Comparison of ENCODE assay signal across 14 cellular contexts in the genomic region with DNA sequence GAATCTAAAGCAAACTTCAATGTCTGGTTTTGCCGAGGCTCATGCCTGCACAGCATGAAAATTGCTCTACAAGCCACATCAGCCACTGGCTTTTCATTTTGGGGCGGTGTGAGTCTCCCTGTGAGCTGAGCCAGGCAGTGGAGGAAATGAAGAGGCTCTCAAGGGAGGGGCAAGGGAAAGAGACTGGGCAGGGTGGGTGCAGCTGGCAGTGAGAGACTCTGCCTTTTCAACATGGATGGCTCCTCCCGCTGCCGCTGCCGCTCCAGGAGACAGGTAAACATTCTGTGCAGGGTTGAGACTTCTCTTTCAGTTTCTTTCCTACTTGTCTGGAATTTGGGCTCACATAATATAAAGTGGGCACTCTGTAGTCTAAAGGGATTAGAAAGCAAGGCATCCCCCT. TPM values are rescaled to one million over a fixed set of nuclear protein-coding genes. Genes with fewer than 3 reads are reported as not detected.
A peak's percentile ranks its signal among the peaks of the same experiment; 100 is the strongest.
DNase-seq lines count a peak whose midpoint lies in the region; ATAC-seq, FAIRE-seq and TF ChIP-seq lines count a peak whose summit lies in the region.
"Had no signal": no experiment of that assay in that cellular context is flagged by ENCODE, and none has a peak within 500 bp of the region (broad histone marks: within the 10 kb centered on the region; RNA-seq: fewer than 3 reads in every experiment).

No MANE protein-coding gene starts in this region.

- intact Hi-C loops in upper lobe of right lung (cut with DNase I), result no loop called here

- no peak for DNase-seq in activated T-cell treated with anti-CD3 and anti-CD28 coated beads, Interleukin-2, amount 50 U/mL, for 4 hours
- no peak for DNase-seq in activated T-cell treated with anti-CD3 and anti-CD28 coated beads, Interleukin-2, amount 50 U/mL, for 48 hours
- DNase-seq in NCI-H2196 (lab: John Stamatoyannopoulos, UW; ENCODE audit: unreplicated experiment) (peak; percentile 29), H1 (ENCODE audit: low read depth in 1 of 2, low spot score in 2 of 2) (peak in 1 of 2 experiments; percentile 41), upper lobe of right lung (no peak), Ammon's horn (ENCODE audit: low spot score) (no peak), coronary artery (ENCODE audit: low spot score) (no peak), COLO668 (lab: John Stamatoyannopoulos, UW; ENCODE audit: unreplicated experiment) (no peak)
- DNase-seq: activated CD4-positive, alpha-beta T cell treated with anti-CD3 and anti-CD28 coated beads for 1 hour; stimulated activated CD4-positive, alpha-beta T cell treated with anti-CD3 and anti-CD28 coated beads, Interleukin-4, amount 100 ng/mL, for 24 hours had no signal

- peak in 1 of 2 donors; percentile 36 for ATAC-seq in activated T-cell treated with anti-CD3 and anti-CD28 coated beads, Interleukin-2, amount 50 U/mL, for 4 hours
- peak; percentile 41 for ATAC-seq in upper lobe of right lung
- ATAC-seq: K562 had no signal

- H2BK15ac ChIP-seq in H1 (ENCODE audit: low read length), result no peak overlapping the region

- no peak overlapping the region for H3K4me3 ChIP-seq in H1 (ENCODE audit: extremely low read depth in 1 of 4, insufficient read depth in 2 of 4, low read depth in 3 of 4, low read length in 4 of 4)
- no peak overlapping the region for H3K4me3 ChIP-seq in upper lobe of right lung
- H3K4me3 ChIP-seq in coronary artery, result no peak overlapping the region
- H3K4me3 ChIP-seq: K562 had no signal

- H3K27ac ChIP-seq in H1 (ENCODE audit: low read depth, low read length) (no peak overlapping the region), upper lobe of right lung (no peak overlapping the region), coronary artery (no peak overlapping the region)
- H3K27ac ChIP-seq: RWPE1 had no signal

- H2BK120ac ChIP-seq in H1 (replicated peaks; ENCODE audit: low read depth, low read length), result no peak overlapping the region

- H3K56ac ChIP-seq in H1 (replicated peaks; ENCODE audit: insufficient read length, low read depth, low read length), result no peak overlapping the region

- H3K9me3 ChIP-seq in H1 (ENCODE audit: insufficient read depth in 2 of 2, low read depth in 1 of 2, low read length in 1 of 2), result no peaks in the 10 kb centered on the region
- H3K9me3 ChIP-seq in upper lobe of right lung, result no peaks in the 10 kb centered on the region

- POLR2A ChIA-PET in H1 (lab: Charles Lee; ENCODE audit: partially characterized antibody), result no interaction called here

- H3K14ac ChIP-seq in H1 (ENCODE audit: insufficient read length), result no peak overlapping the region

- WGBS in H1 (ENCODE audit: extremely low coverage in 1 of 2, insufficient coverage in 1 of 2, insufficient read length in 1 of 2, insufficient replicate concordance in 2 of 2, low coverage in 1 of 2, low lambda C conversion rate in 2 of 2, missing lambda C conversion rate in 1 of 2), 2 experiments, result 85% methylated on average over 5 of the region's 5 CpGs; no CpG with 5 or more reads in 1 of the 2 experiments

- no peak overlapping the region for H3K4me2 ChIP-seq in H1 (ENCODE audit: insufficient read depth in 1 of 2, low read depth in 2 of 2, low read length in 2 of 2)

- no peak overlapping the region for H2AK5ac ChIP-seq in H1 (ENCODE audit: low read depth, low read length)

- H3K27me3 ChIP-seq in H1 (replicated peaks in 1 of 4; ENCODE audit: control insufficient read depth in 3 of 4, extremely low read depth in 1 of 4, insufficient read depth in 3 of 4, low read length in 3 of 4), result no peaks in the 10 kb centered on the region
- H3K27me3 ChIP-seq in upper lobe of right lung, result no peaks in the 10 kb centered on the region

- no peak overlapping the region for H2BK5ac ChIP-seq in H1 (ENCODE audit: low read depth, low read length)

- H3K23me2 ChIP-seq in H1 (ENCODE audit: low read depth, low read length), result no peaks in the 10 kb centered on the region

- H3K4me1 Mint-ChIP-seq in activated T-cell treated with anti-CD3 and anti-CD28 coated beads, Interleukin-2, amount 50 U/mL, for 4 hours (ENCODE audit: low read depth), result peaks cover 18% of the 10 kb centered on the region

- no peak overlapping the region for H3K23ac ChIP-seq in H1 (ENCODE audit: insufficient read length)

- H3K4me1 ChIP-seq in H1 (replicated peaks in 1 of 4; ENCODE audit: control insufficient read depth in 3 of 4, insufficient read depth in 4 of 4, low read length in 3 of 4), result peaks cover 2 to 8% (median 3%) of the 10 kb centered on the region in 4 experiments; a peak in 5 of 7 replicates
- peaks cover 6% of the 10 kb centered on the region for H3K4me1 ChIP-seq in upper lobe of right lung

- no peaks in the 10 kb centered on the region for H3K79me2 ChIP-seq in H1 (ENCODE audit: control insufficient read depth in 1 of 2, insufficient read depth in 2 of 2, low read length in 2 of 2)

- TF ChIP-seq RAD21 in H1 (IDR thresholded peaks at IDR 0.05 in 1 of 2, conservative IDR thresholded peaks at IDR 0.05 in 1 of 2; ENCODE audit: low read depth in 2 of 2, low read length in 2 of 2), result no peak

- H3K36me3 ChIP-seq in H1 (ENCODE audit: control insufficient read depth in 2 of 4, insufficient read depth in 4 of 4, low read length in 3 of 4) (no peaks in the 10 kb centered on the region), upper lobe of right lung (no peaks in the 10 kb centered on the region)

- no peaks in the 10 kb centered on the region for H3K79me1 ChIP-seq in H1 (ENCODE audit: low read depth, low read length)

- no peaks in the 10 kb centered on the region for H3K9me3 Mint-ChIP-seq in activated T-cell treated with anti-CD3 and anti-CD28 coated beads, Interleukin-2, amount 50 U/mL, for 4 hours
- H3K9me3 Mint-ChIP-seq: neural crest cell had no signal

- no peak for FAIRE-seq in H1 (lab: Jason Lieb, UNC)
- FAIRE-seq: endothelial cell of umbilical vein, K562 had no signal

- TF ChIP-seq EP300 in H1 (IDR thresholded peaks at IDR 0.05; ENCODE audit: borderline replicate concordance in 1 of 2, low read depth in 2 of 2, low read length in 2 of 2), result no peak

- H4K5ac ChIP-seq in H1 (ENCODE audit: insufficient read length, low read depth, low read length), result no peak overlapping the region

- H2BK20ac ChIP-seq in H1 (ENCODE audit: low read length), result no peak overlapping the region

- peak overlapping the region; percentile 48 for H3K4me3 Mint-ChIP-seq in activated T-cell treated with anti-CD3 and anti-CD28 coated beads, Interleukin-2, amount 50 U/mL, for 4 hours
- H3K4me3 Mint-ChIP-seq: neural crest cell had no signal

- H4K20me1 ChIP-seq in H1 (replicated peaks in 1 of 2; ENCODE audit: control insufficient read depth in 1 of 2, insufficient read depth in 2 of 2, low read length in 2 of 2), result no peaks in the 10 kb centered on the region

- peak overlapping the region; percentile 22; the same call in 1 of the 2 replicates for H2AFZ ChIP-seq in H1 (ENCODE audit: low read length)

- no peak for TF ChIP-seq CTCF in H1 (IDR thresholded peaks at IDR 0.05; ENCODE audit: control extremely low read depth in 1 of 3, insufficient read depth in 1 of 3, low read depth in 1 of 3, low read length in 3 of 3)
- no peak for TF ChIP-seq CTCF in upper lobe of right lung (IDR thresholded peaks at IDR 0.05)
- TF ChIP-seq CTCF in coronary artery (IDR thresholded peaks at IDR 0.05), result no peak

- no peaks in the 10 kb centered on the region for H3K36me3 Mint-ChIP-seq in activated T-cell treated with anti-CD3 and anti-CD28 coated beads, Interleukin-2, amount 50 U/mL, for 4 hours (ENCODE audit: insufficient read depth)

- H3K9ac ChIP-seq in H1 (replicated peaks in 1 of 4; ENCODE audit: extremely low read depth in 1 of 4, low read depth in 3 of 4, low read length in 3 of 4), result no peak overlapping the region

- no peaks in the 10 kb centered on the region for H3K27me3 Mint-ChIP-seq in activated T-cell treated with anti-CD3 and anti-CD28 coated beads, Interleukin-2, amount 50 U/mL, for 4 hours (ENCODE audit: low read depth)

- H3K4ac ChIP-seq in H1 (replicated peaks; ENCODE audit: insufficient read length, low read depth, low read length), result no peak overlapping the region

- CTCF ChIA-PET in H1 (lab: Charles Lee; ENCODE audit: partially characterized antibody), result interaction anchor here (1.1 to 7.7 kb wide), 4 partner anchors 8 to 71 kb away, joined by 3 to 166 read pairs (median 3); no protein-coding TSS in a partner anchor

- no peak overlapping the region for H3K18ac ChIP-seq in H1 (ENCODE audit: extremely low read depth, low read length)

- no peak overlapping the region for H4K8ac ChIP-seq in H1 (ENCODE audit: extremely low read depth, insufficient read depth, low read length)

- no peak overlapping the region for H4K91ac ChIP-seq in H1 (replicated peaks; ENCODE audit: insufficient read length, low read length)

- no peak overlapping the region for H2BK12ac ChIP-seq in H1 (ENCODE audit: low read depth, low read length)

- no peak for TF ChIP-seq POLR2A in H1 (IDR thresholded peaks at IDR 0.05; ENCODE audit: control extremely low read depth in 1 of 2, low read depth in 2 of 2, low read length in 2 of 2)

RNA-seq across cellular contexts. Expression of a gene that starts 11.3 kb away (rescaled TPM):
- total RNA-seq in activated T-cell treated with anti-CD3 and anti-CD28 coated beads, Interleukin-2, amount 50 U/mL, for 4 hours, result under 1 TPM in 1 of 3 donors, not detected in 2; 0.32 TPM
- total RNA-seq in H1 (2021; fragmentation: NEBNext Ultra II Directional; extraction: Animal tissue kit (Norgen Biotek cat#: 25700)), result not detected in 2 replicates
- 0.03 TPM in 1 of 2 replicates, not detected in the other for polyA plus RNA-seq in H1 (2011; rRNA removed)
- not detected for polyA plus RNA-seq in H1 (2011; cell fraction: cytosol; rRNA removed)
- not detected for polyA plus RNA-seq in H1 (2011; cell fraction: nucleus; rRNA removed)
- not detected in 4 replicates for polyA plus RNA-seq in H1 (2012, experiment 1 of 2)
- polyA plus RNA-seq in H1 (2012, experiment 2 of 2), result not detected
- polyA plus RNA-seq in H1 (2013, experiment 1 of 2), result not detected
- not detected for polyA plus RNA-seq in H1 (2013, experiment 2 of 2)
- polyA minus RNA-seq in H1 (2011; rRNA and poly(A)+ RNA removed), result not detected in 2 replicates
- not detected for polyA minus RNA-seq in H1 (2011; cell fraction: cytosol; rRNA and poly(A)+ RNA removed)
- not detected for polyA minus RNA-seq in H1 (2011; cell fraction: nucleus; rRNA and poly(A)+ RNA removed)
- total RNA-seq in upper lobe of right lung, result 85.8 TPM
- total RNA-seq: endothelial cell of umbilical vein, neural crest cell had no signal

RNA-seq across cellular contexts. Expression of a gene that starts 17.9 kb away (rescaled TPM):
- not detected for total RNA-seq in activated T-cell treated with anti-CD3 and anti-CD28 coated beads, Interleukin-2, amount 50 U/mL, for 4 hours
- not detected in 2 replicates for total RNA-seq in H1 (2021; fragmentation: NEBNext Ultra II Directional; extraction: Animal tissue kit (Norgen Biotek cat#: 25700))
- polyA plus RNA-seq in H1 (2011; rRNA removed), result not detected in 2 replicates
- polyA plus RNA-seq in H1 (2011; cell fraction: cytosol; rRNA removed), result not detected
- polyA plus RNA-seq in H1 (2011; cell fraction: nucleus; rRNA removed), result not detected
- not detected in 4 replicates for polyA plus RNA-seq in H1 (2012, experiment 1 of 2)
- not detected for polyA plus RNA-seq in H1 (2012, experiment 2 of 2)
- not detected for polyA plus RNA-seq in H1 (2013, experiment 1 of 2)
- not detected for polyA plus RNA-seq in H1 (2013, experiment 2 of 2)
- not detected in 2 replicates for polyA minus RNA-seq in H1 (2011; rRNA and poly(A)+ RNA removed)
- not detected for polyA minus RNA-seq in H1 (2011; cell fraction: cytosol; rRNA and poly(A)+ RNA removed)
- polyA minus RNA-seq in H1 (2011; cell fraction: nucleus; rRNA and poly(A)+ RNA removed), result not detected
- 17.3 TPM for total RNA-seq in upper lobe of right lung
- total RNA-seq: endothelial cell of umbilical vein, K562 had no signal
- polyA plus RNA-seq: endothelial cell of umbilical vein, K562 had no signal

RNA-seq across cellular contexts. Expression of a gene that starts 31.8 kb away (rescaled TPM):
- total RNA-seq in activated T-cell treated with anti-CD3 and anti-CD28 coated beads, Interleukin-2, amount 50 U/mL, for 4 hours, result under 1 TPM in 2 of 3 donors, not detected in 1; 0.05 to 0.24 TPM
- total RNA-seq in H1 (2021; fragmentation: NEBNext Ultra II Directional; extraction: Animal tissue kit (Norgen Biotek cat#: 25700)), result not detected in 2 replicates
- 0.05 and 0.06 TPM in 2 replicates for polyA plus RNA-seq in H1 (2011; rRNA removed)
- polyA plus RNA-seq in H1 (2011; cell fraction: cytosol; rRNA removed), result 0.04 TPM
- polyA plus RNA-seq in H1 (2011; cell fraction: nucleus; rRNA removed), result 0.06 TPM
- polyA plus RNA-seq in H1 (2012, experiment 1 of 2), result not detected in 4 replicates
- polyA plus RNA-seq in H1 (2012, experiment 2 of 2), result 0.07 TPM
- not detected for polyA plus RNA-seq in H1 (2013, experiment 1 of 2)
- not detected for polyA plus RNA-seq in H1 (2013, experiment 2 of 2)
- polyA minus RNA-seq in H1 (2011; rRNA and poly(A)+ RNA removed), result 0.17 TPM in 1 of 2 replicates, not detected in the other
- polyA minus RNA-seq in H1 (2011; cell fraction: cytosol; rRNA and poly(A)+ RNA removed), result not detected
- polyA minus RNA-seq in H1 (2011; cell fraction: nucleus; rRNA and poly(A)+ RNA removed), result not detected
- total RNA-seq in upper lobe of right lung, result 7.0 TPM
- total RNA-seq: endothelial cell of umbilical vein had no signal

Comparison
In these comparisons a context has a peak if more than half of its experiments do, and no peak if none do; other contexts are left out.
1. RNA of a gene that starts 11.3 kb away (total RNA-seq): 85.8 TPM in upper lobe of right lung (single experiment); 0.32 TPM in activated T-cell treated with anti-CD3 and anti-CD28 coated beads, Interleukin-2, amount 50 U/mL, for 4 hours and not detected in H1; every median in the first group is over 10 times any median in the second.
2. RNA of a gene that starts 17.9 kb away (total RNA-seq): 17.3 TPM in upper lobe of right lung (single experiment); not detected in activated T-cell treated with anti-CD3 and anti-CD28 coated beads, Interleukin-2, amount 50 U/mL, for 4 hours and not detected in H1; every median in the first group is over 10 times any median in the second.